Comparison of ENCODE assay signal across 8 cellular contexts in the genomic region with DNA sequence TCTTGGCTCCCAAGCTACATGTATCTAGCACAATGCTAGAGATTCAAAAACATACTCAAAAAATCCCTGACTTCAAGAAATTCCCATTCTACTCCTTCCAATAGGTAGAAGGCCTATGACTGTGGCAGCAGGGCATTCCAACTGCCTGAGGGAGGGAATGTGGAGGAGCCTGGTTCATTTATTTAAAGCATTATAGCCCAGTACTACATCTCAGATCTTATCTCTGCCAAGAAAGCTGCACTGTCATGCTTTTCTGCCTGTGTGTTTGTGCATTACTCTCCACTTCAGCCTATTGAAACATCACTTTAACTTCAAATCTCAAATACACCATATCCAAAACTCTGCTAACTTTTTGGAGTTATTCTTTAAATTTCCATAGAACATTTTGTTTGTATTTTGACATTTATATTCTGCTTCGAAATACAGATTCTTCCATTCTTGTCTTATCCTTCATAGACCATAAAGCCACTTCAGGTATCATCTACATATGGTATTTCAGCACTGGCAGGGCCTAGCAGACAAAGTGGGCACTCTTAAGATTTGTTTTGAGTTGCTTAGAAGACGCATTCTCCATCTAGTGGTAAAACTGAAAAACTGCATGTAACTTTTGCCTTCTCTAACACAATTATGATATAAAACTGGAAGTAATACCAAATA. TPM values are rescaled to one million over a fixed set of nuclear protein-coding genes. Genes with fewer than 3 reads are reported as not detected.
DNase-seq lines count a peak whose midpoint lies in the region; ATAC-seq and TF ChIP-seq lines count a peak whose summit lies in the region.

No MANE protein-coding gene starts in this region.

- H4K20me1 ChIP-seq in OCI-LY7 (ENCODE audit: insufficient read depth, low read length) = no peaks in the 10 kb centered on the region

- no peaks in the 10 kb centered on the region for H3K79me2 ChIP-seq in OCI-LY7 (ENCODE audit: insufficient read depth, low read depth, low read length)

- H3K9me2 ChIP-seq in OCI-LY7 (ENCODE audit: insufficient read depth, low read length) = no peaks in the 10 kb centered on the region

- H3K27me3 Mint-ChIP-seq in natural killer cell (ENCODE audit: low read depth in 2 of 2) = no peaks in the 10 kb centered on the region
- no peaks in the 10 kb centered on the region for H3K27me3 Mint-ChIP-seq in natural killer cell treated with Interleukin-12 subunit alpha and Interleukin-12 subunit beta and Interleukin-15 and Interleukin-18, amount 100 ng/mL, for 72 hours
- H3K27me3 Mint-ChIP-seq in activated CD4-positive, alpha-beta memory T cell treated with anti-CD3 and anti-CD28 coated beads for 36 hours = no peaks in the 10 kb centered on the region

- BruUV-seq in OCI-LY7 (replicated peaks; lab: Mats Ljungman, UMichigan) = no TSS peak

- H2BK5ac ChIP-seq in mesenchymal stem cell (ENCODE audit: low read depth, low read length, poor library complexity, severe bottlenecking) = no peak overlapping the region

- H4K8ac ChIP-seq in mesenchymal stem cell (ENCODE audit: low read length) = no peak overlapping the region

- TF ChIP-seq CTCF in natural killer cell (IDR thresholded peaks at IDR 0.05) = peak; percentile 73
- peak; percentile 93 for TF ChIP-seq CTCF in OCI-LY7 (conservative IDR thresholded peaks at IDR 0.05; ENCODE audit: low read length)
- TF ChIP-seq CTCF in coronary artery (IDR thresholded peaks at IDR 0.05) = peak; percentile 72

- ATAC-seq in natural killer cell (peak; percentile 50 to 66 (median 52)), HG03135 (IDR thresholded peaks at IDR 0.05; ENCODE audit: unreplicated experiment) (peak; percentile 60)
- ATAC-seq in natural killer cell treated with Interleukin-12 subunit alpha and Interleukin-12 subunit beta and Interleukin-15 and Interleukin-18, amount 100 ng/mL, for 72 hours = no peak

- CTCF ChIA-PET in OCI-LY7 (lab: Charles Lee; ENCODE audit: unreplicated experiment) = no interaction called here
- CTCF ChIA-PET in activated CD4-positive, alpha-beta memory T cell treated with anti-CD3 and anti-CD28 coated beads for 36 hours (lab: Charles Lee) = interaction anchor here (0.6 to 2.1 kb wide), 17 partner anchors 10 to 264 kb away, joined by 3 to 11 read pairs (median 3); no protein-coding TSS in a partner anchor

- no peak overlapping the region for H4K91ac ChIP-seq in mesenchymal stem cell (ENCODE audit: low read length)

- no peak overlapping the region for H2BK15ac ChIP-seq in mesenchymal stem cell (ENCODE audit: low read depth, poor library complexity, severe bottlenecking)

- intact Hi-C loops in natural killer cell (cut with micrococcal nuclease) = no loop called here
- intact Hi-C loops in OCI-LY7 (cut with micrococcal nuclease; ENCODE audit: unreplicated experiment) = loop anchor here (2.0 to 10.0 kb wide), 3 partner anchors 208 to 404 kb away; no protein-coding TSS in a partner anchor
- intact Hi-C loops in activated CD4-positive, alpha-beta memory T cell treated with anti-CD3 and anti-CD28 coated beads for 36 hours (cut with micrococcal nuclease) = loop anchor here (1.0 to 5.0 kb wide), 4 partner anchors 60 to 404 kb away; a partner anchor contains a TSS

- H3K18ac ChIP-seq in mesenchymal stem cell (ENCODE audit: low read depth in 1 of 2, low read length in 2 of 2) = no peak overlapping the region

- POLR2A ChIA-PET in OCI-LY7 (lab: Charles Lee) = interaction anchor here (0.9 kb wide), 1 partner anchor 1172 kb away, joined by 3 read pairs; no protein-coding TSS in a partner anchor
- POLR2A ChIA-PET in activated CD4-positive, alpha-beta memory T cell treated with anti-CD3 and anti-CD28 coated beads for 36 hours (lab: Charles Lee) = no interaction called here

- H2BK12ac ChIP-seq in mesenchymal stem cell (ENCODE audit: low read length in 2 of 2) = no peak overlapping the region

- no CpG with 5 or more reads among the region's 2 CpGs for WGBS in mesenchymal stem cell

- H3K4me1 Mint-ChIP-seq in natural killer cell = no peaks in the 10 kb centered on the region
- H3K4me1 Mint-ChIP-seq in natural killer cell treated with Interleukin-12 subunit alpha and Interleukin-12 subunit beta and Interleukin-15 and Interleukin-18, amount 100 ng/mL, for 72 hours (ENCODE audit: low read depth in 2 of 2) = peaks cover 0 to 3% of the 10 kb centered on the region in 2 donors
- H3K4me1 Mint-ChIP-seq in activated CD4-positive, alpha-beta memory T cell treated with anti-CD3 and anti-CD28 coated beads for 36 hours (ENCODE audit: low read depth) = no peaks in the 10 kb centered on the region

- no peaks in the 10 kb centered on the region for H3K4me1 ChIP-seq in OCI-LY7 (ENCODE audit: insufficient read depth, low read length, poor library complexity, severe bottlenecking)
- no peaks in the 10 kb centered on the region for H3K4me1 ChIP-seq in mesenchymal stem cell (ENCODE audit: control insufficient read depth, insufficient read depth, low read depth, low read length)

- H3K36me3 ChIP-seq in OCI-LY7 (ENCODE audit: insufficient read depth, low read length) = no peaks in the 10 kb centered on the region
- H3K36me3 ChIP-seq in mesenchymal stem cell (ENCODE audit: control insufficient read depth in 1 of 2, insufficient read depth in 2 of 2, low read depth in 1 of 2, low read length in 2 of 2) = no peaks in the 10 kb centered on the region

- H3K36me3 Mint-ChIP-seq in natural killer cell = no peaks in the 10 kb centered on the region
- H3K36me3 Mint-ChIP-seq in natural killer cell treated with Interleukin-12 subunit alpha and Interleukin-12 subunit beta and Interleukin-15 and Interleukin-18, amount 100 ng/mL, for 72 hours = no peaks in the 10 kb centered on the region
- no peaks in the 10 kb centered on the region for H3K36me3 Mint-ChIP-seq in activated CD4-positive, alpha-beta memory T cell treated with anti-CD3 and anti-CD28 coated beads for 36 hours

- H2AFZ ChIP-seq in OCI-LY7 (ENCODE audit: low read length) (no peak overlapping the region), mesenchymal stem cell (ENCODE audit: low read depth, low read length) (no peak overlapping the region)

- no peak overlapping the region for H3K27ac Mint-ChIP-seq in natural killer cell
- H3K27ac Mint-ChIP-seq in natural killer cell treated with Interleukin-12 subunit alpha and Interleukin-12 subunit beta and Interleukin-15 and Interleukin-18, amount 100 ng/mL, for 72 hours = no peak overlapping the region
- no peak overlapping the region for H3K27ac Mint-ChIP-seq in activated CD4-positive, alpha-beta memory T cell treated with anti-CD3 and anti-CD28 coated beads for 36 hours

- H3K79me1 ChIP-seq in mesenchymal stem cell (replicated peaks; ENCODE audit: low read length, poor library complexity, severe bottlenecking) = no peaks in the 10 kb centered on the region

- no peak overlapping the region for H3K27ac ChIP-seq in OCI-LY7 (ENCODE audit: low read depth, low read length, poor library complexity, severe bottlenecking)
- H3K27ac ChIP-seq in coronary artery = no peak overlapping the region
- H3K27ac ChIP-seq in mesenchymal stem cell (ENCODE audit: low read length, poor library complexity, severe bottlenecking) = no peak overlapping the region

- H2AK5ac ChIP-seq in mesenchymal stem cell (ENCODE audit: low read length, severe bottlenecking) = no peak overlapping the region

- no peaks in the 10 kb centered on the region for H3K27me3 ChIP-seq in mesenchymal stem cell (ENCODE audit: control insufficient read depth in 1 of 2, insufficient read depth in 1 of 2, low read length in 2 of 2)

- no peak overlapping the region for H3K4ac ChIP-seq in mesenchymal stem cell (ENCODE audit: low read depth in 1 of 2, low read length in 2 of 2)

- H3K9me3 Mint-ChIP-seq in natural killer cell = no peaks in the 10 kb centered on the region
- H3K9me3 Mint-ChIP-seq in natural killer cell treated with Interleukin-12 subunit alpha and Interleukin-12 subunit beta and Interleukin-15 and Interleukin-18, amount 100 ng/mL, for 72 hours = no peaks in the 10 kb centered on the region
- H3K9me3 Mint-ChIP-seq in activated CD4-positive, alpha-beta memory T cell treated with anti-CD3 and anti-CD28 coated beads for 36 hours = no peaks in the 10 kb centered on the region

- H3K4me3 ChIP-seq in OCI-LY7 (ENCODE audit: low read depth, low read length, poor library complexity, severe bottlenecking) (no peak overlapping the region), coronary artery (no peak overlapping the region), mesenchymal stem cell (ENCODE audit: insufficient read depth in 1 of 2, low read depth in 1 of 2, low read length in 2 of 2) (no peak overlapping the region)

- H3K4me2 ChIP-seq in OCI-LY7 (ENCODE audit: low read length) (no peak overlapping the region), mesenchymal stem cell (ENCODE audit: low read length, poor library complexity, severe bottlenecking) (no peak overlapping the region)

- no peak overlapping the region for H3K14ac ChIP-seq in mesenchymal stem cell (ENCODE audit: low read length in 2 of 2)

- DNase-seq in natural killer cell (no peak), OCI-LY7 (ENCODE audit: low spot score) (peak; percentile 60), coronary artery (ENCODE audit: low spot score) (no peak), mesenchymal stem cell (peak; percentile 65)
- DNase-seq in natural killer cell treated with Interleukin-12 subunit alpha and Interleukin-12 subunit beta and Interleukin-15 and Interleukin-18, amount 100 ng/mL, for 72 hours (ENCODE audit: low spot score) = no peak
- DNase-seq in stimulated activated CD4-positive, alpha-beta T cell treated with anti-CD3 and anti-CD28 coated beads, Interleukin-12 subunit alpha, Interleukin-12 subunit beta, amount 100 ng/mL, for 4 hours = no peak
- no peak for DNase-seq in activated CD4-positive, alpha-beta memory T cell treated with anti-CD3 and anti-CD28 coated beads for 36 hours

- peak overlapping the region; percentile 26 for H3K9ac ChIP-seq in mesenchymal stem cell (ENCODE audit: low read length)

- no peak overlapping the region for H3K4me3 Mint-ChIP-seq in natural killer cell
- no peak overlapping the region for H3K4me3 Mint-ChIP-seq in natural killer cell treated with Interleukin-12 subunit alpha and Interleukin-12 subunit beta and Interleukin-15 and Interleukin-18, amount 100 ng/mL, for 72 hours
- no peak overlapping the region for H3K4me3 Mint-ChIP-seq in activated CD4-positive, alpha-beta memory T cell treated with anti-CD3 and anti-CD28 coated beads for 36 hours

- H3K23ac ChIP-seq in mesenchymal stem cell (ENCODE audit: low read length in 2 of 2) = no peak overlapping the region

- H3K9me3 ChIP-seq in OCI-LY7 (ENCODE audit: low read length) = no peaks in the 10 kb centered on the region
- H3K9me3 ChIP-seq in mesenchymal stem cell (ENCODE audit: control insufficient read depth, low read length) = no peaks in the 10 kb centered on the region

- no peak overlapping the region for H2BK120ac ChIP-seq in mesenchymal stem cell (ENCODE audit: low read depth, low read length)

RNA-seq across cellular contexts. Expression of a gene that starts 59.1 kb away (rescaled TPM):
- total RNA-seq in natural killer cell (1 to 10 TPM; 6.9 to 9.1 (median 7.8) TPM), OCI-LY7 (2022) (12.7 and 13.5 TPM in 2 replicates)
- total RNA-seq in natural killer cell treated with Interleukin-12 subunit alpha and Interleukin-12 subunit beta and Interleukin-15 and Interleukin-18, amount 100 ng/mL, for 72 hours = 10 to 100 TPM; 14.9 to 22.7 TPM
- 4.6 and 4.8 TPM in 2 replicates for total RNA-seq in OCI-LY7 (2014; rRNA removed; shearing (Covaris generic))
- polyA plus RNA-seq in mesenchymal stem cell (2013, experiment 1 of 2) = 25.1 TPM
- polyA plus RNA-seq in mesenchymal stem cell (2013, experiment 2 of 2) = 25.5 TPM
- total RNA-seq in activated CD4-positive, alpha-beta memory T cell treated with anti-CD3 and anti-CD28 coated beads for 36 hours = 10 to 100 TPM; 18.5 to 18.7 TPM

Comparison
In these comparisons a context has a peak if more than half of its experiments do, and no peak if none do; other contexts are left out.
1. ATAC-seq: peak in natural killer cell (3 of 3) and HG03135 (single experiment); none in natural killer cell treated with Interleukin-12 subunit alpha and Interleukin-12 subunit beta and Interleukin-15 and Interleukin-18, amount 100 ng/mL, for 72 hours (0 of 2).
2. DNase-seq: peak in OCI-LY7 (single experiment) and mesenchymal stem cell (single experiment); none in natural killer cell (single experiment), natural killer cell treated with Interleukin-12 subunit alpha and Interleukin-12 subunit beta and Interleukin-15 and Interleukin-18, amount 100 ng/mL, for 72 hours (single experiment), coronary artery (single experiment), stimulated activated CD4-positive, alpha-beta T cell treated with anti-CD3 and anti-CD28 coated beads, Interleukin-12 subunit alpha, Interleukin-12 subunit beta, amount 100 ng/mL, for 4 hours (single experiment) and activated CD4-positive, alpha-beta memory T cell treated with anti-CD3 and anti-CD28 coated beads for 36 hours (single experiment).
3. Peak in every context shown above with its lines, with median percentiles within 50 percentile points of each other: CTCF ChIP-seq.